In the genomic region with DNA sequence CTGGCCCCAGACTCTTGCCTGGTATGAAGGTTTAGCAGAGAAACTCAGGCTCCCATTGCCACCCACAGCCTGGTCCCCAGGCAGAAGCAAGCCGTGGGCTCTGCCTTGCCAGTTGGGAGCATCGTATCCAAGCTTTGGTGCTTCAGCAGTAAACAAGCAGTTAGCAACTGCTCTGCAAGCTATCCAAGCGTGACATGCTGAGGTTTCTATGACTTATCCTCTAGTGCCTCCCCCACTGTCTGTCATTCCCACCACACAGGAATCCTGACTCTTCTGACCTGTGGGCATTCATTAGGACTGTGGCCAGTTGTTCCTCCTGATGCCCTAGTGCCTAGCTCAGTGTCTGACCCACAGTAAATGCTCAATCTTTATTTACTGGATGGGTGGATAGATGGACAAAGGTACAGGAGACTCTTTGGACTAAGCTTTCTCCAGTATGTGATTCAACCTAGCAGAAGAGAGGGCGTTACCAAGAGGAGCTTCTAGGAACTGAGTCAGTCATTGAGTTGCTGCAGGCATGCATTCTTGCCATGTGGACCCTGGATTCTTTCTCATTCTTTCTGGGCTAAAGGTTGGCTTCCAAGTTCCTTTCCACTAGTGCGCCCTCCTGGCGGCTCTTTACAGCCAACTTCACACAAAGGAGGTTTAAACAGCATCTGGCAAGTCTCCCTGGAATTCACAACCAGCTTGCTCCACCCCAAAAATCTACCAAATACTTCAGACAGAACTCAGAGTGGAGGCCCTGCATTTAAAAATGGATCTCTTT, we compare ENCODE assay signal across 9 cellular contexts. TPM values are rescaled to one million over a fixed set of nuclear protein-coding genes. Genes with fewer than 3 reads are reported as not detected.
DNase-seq lines count a peak whose midpoint lies in the region; ATAC-seq, FAIRE-seq and TF ChIP-seq lines count a peak whose summit lies in the region.
"Had no signal": no experiment of that assay in that cellular context is flagged by ENCODE, and none has a peak within 500 bp of the region (broad histone marks: within the 10 kb centered on the region; RNA-seq: fewer than 3 reads in every experiment).

No MANE protein-coding gene starts in this region.

- H3F3A ChIP-seq in neural progenitor cell (ENCODE audit: low read depth): peaks cover 8% of the 10 kb centered on the region

- no peak for ATAC-seq in HG02938 (IDR thresholded peaks at IDR 0.05; ENCODE audit: unreplicated experiment)

- H2AFZ ChIP-seq in endothelial cell of umbilical vein (ENCODE audit: low read depth, low read length): no peak overlapping the region
- no peak overlapping the region for H2AFZ ChIP-seq in neural progenitor cell (replicated peaks)

- dilution Hi-C loops in endothelial cell of umbilical vein (cut with MboI; ENCODE audit: extremely low pct_ligation_motif_present, low sequenced_read_pairs): loop anchor here (25.0 kb wide), 1 partner anchor 144 kb away; no protein-coding TSS in a partner anchor

- H3K27me3 ChIP-seq in endothelial cell of umbilical vein (ENCODE audit: control insufficient read depth in 2 of 2, insufficient read depth in 2 of 2, low read length in 2 of 2) (peaks cover 2 to 10% of the 10 kb centered on the region in 2 experiments), neural progenitor cell (peaks cover 5% of the 10 kb centered on the region)

- H3K27me3 Mint-ChIP-seq in neural progenitor cell (ENCODE audit: insufficient read depth, low read depth): peaks cover 14% of the 10 kb centered on the region

- no peaks in the 10 kb centered on the region for H3K36me3 Mint-ChIP-seq in neural progenitor cell

- TF ChIP-seq POLR2A in endothelial cell of umbilical vein (IDR thresholded peaks at IDR 0.05; ENCODE audit: low read depth, low read length): no peak

- peak in 1 of 2 donors; percentile 10 for TF ChIP-seq CTCF in endothelial cell of umbilical vein (IDR thresholded peaks at IDR 0.05; ENCODE audit: extremely low read depth in 1 of 2, insufficient read depth in 1 of 2, low read depth in 1 of 2, low read length in 2 of 2)
- TF ChIP-seq CTCF in neural progenitor cell (IDR thresholded peaks at IDR 0.05): no peak

- no peaks in the 10 kb centered on the region for H4K20me1 ChIP-seq in endothelial cell of umbilical vein (replicated peaks; ENCODE audit: control insufficient read depth, extremely low read depth, insufficient read depth, low read length)
- no peaks in the 10 kb centered on the region for H4K20me1 ChIP-seq in neural progenitor cell (ENCODE audit: low read depth)

- peak; percentile 93 for FAIRE-seq in endothelial cell of umbilical vein (lab: Jason Lieb, UNC)

- no peak overlapping the region for H3K4me3 Mint-ChIP-seq in neural progenitor cell

- H3K9me3 ChIP-seq in endothelial cell of umbilical vein (replicated peaks; ENCODE audit: control insufficient read depth, insufficient read depth, low read length) (no peaks in the 10 kb centered on the region), neural progenitor cell (ENCODE audit: low read depth) (no peaks in the 10 kb centered on the region)

- peaks cover 55% of the 10 kb centered on the region for H3K4me1 Mint-ChIP-seq in neural progenitor cell

- peak; percentile 99 for DNase-seq in EH (ENCODE audit: low read depth)
- DNase-seq in NCI-H446 (lab: John Stamatoyannopoulos, UW): peak; percentile 47 to 89
- peak; percentile 82 for DNase-seq in endothelial cell of umbilical vein (ENCODE audit: low read depth, low spot score)
- peak; percentile 47 for DNase-seq in neural progenitor cell (ENCODE audit: low spot score)
- DNase-seq in CD1c-positive myeloid dendritic cell (ENCODE audit: extremely low spot score): no peak
- no peak for DNase-seq in NCI-H187 (lab: John Stamatoyannopoulos, UW)
- DNase-seq in KG1 (lab: John Stamatoyannopoulos, UW): no peak
- DNase-seq: activated naive CD4-positive, alpha-beta T cell treated with anti-CD3 and anti-CD28 coated beads, Interleukin-2, amount 50 U/mL, for 16 hours had no signal

- H3K9me1 ChIP-seq in endothelial cell of umbilical vein (replicated peaks; ENCODE audit: control insufficient read depth, extremely low read depth, insufficient read depth, low read length): no peaks in the 10 kb centered on the region

- no peak overlapping the region for H3K4me2 ChIP-seq in endothelial cell of umbilical vein (ENCODE audit: insufficient read depth, low read length)
- no peak overlapping the region for H3K4me2 ChIP-seq in neural progenitor cell

- H3K9ac ChIP-seq in endothelial cell of umbilical vein (replicated peaks; ENCODE audit: extremely low read depth, insufficient read depth, low read length) (no peak overlapping the region), neural progenitor cell (no peak overlapping the region)

- POLR2A ChIA-PET in endothelial cell of umbilical vein (lab: Charles Lee): interaction anchor here (1.4 kb wide), 1 partner anchor 103 kb away, joined by 4 read pairs; no protein-coding TSS in a partner anchor

- H3K4me3 ChIP-seq in endothelial cell of umbilical vein (replicated peaks in 1 of 3; ENCODE audit: insufficient read depth in 1 of 3, low read depth in 1 of 3, low read length in 3 of 3) (no peak overlapping the region), neural progenitor cell (no peak overlapping the region)

- H3K27ac Mint-ChIP-seq in neural progenitor cell: peak overlapping the region; percentile 67

- H3K27ac ChIP-seq in endothelial cell of umbilical vein (ENCODE audit: insufficient read depth, low read depth, low read length) (no peak overlapping the region), neural progenitor cell (no peak overlapping the region)

- H3K36me3 ChIP-seq in endothelial cell of umbilical vein (ENCODE audit: control insufficient read depth in 2 of 2, extremely low read depth in 1 of 2, insufficient read depth in 2 of 2, low read length in 2 of 2) (no peaks in the 10 kb centered on the region), neural progenitor cell (no peaks in the 10 kb centered on the region)

- intact Hi-C loops in endothelial cell of umbilical vein (cut with micrococcal nuclease): no loop called here

- CTCF ChIA-PET in endothelial cell of umbilical vein (lab: Charles Lee): interaction anchor here (0.8 to 5.2 kb wide), 16 partner anchors 10 to 145 kb away, joined by 3 to 108 read pairs (median 6); a partner anchor contains a TSS

- BruUV-seq in endothelial cell of umbilical vein (replicated peaks; lab: Mats Ljungman, UMichigan): no TSS peak

- H3K9me3 Mint-ChIP-seq in neural progenitor cell: peaks cover 8% of the 10 kb centered on the region

- H3K79me2 ChIP-seq in endothelial cell of umbilical vein (ENCODE audit: control insufficient read depth, insufficient read depth, low read length): no peaks in the 10 kb centered on the region
- no peaks in the 10 kb centered on the region for H3K79me2 ChIP-seq in neural progenitor cell (ENCODE audit: low read depth)

- H3K4me1 ChIP-seq in endothelial cell of umbilical vein (ENCODE audit: control insufficient read depth, extremely low read depth, insufficient read depth, low read length) (peaks cover 6% of the 10 kb centered on the region), neural progenitor cell (peaks cover 12% of the 10 kb centered on the region)

TF ChIP-seq in endothelial cell of umbilical vein, 7 proteins besides CTCF, POLR2A, EP300 and RAD21:
- TF ChIP-seq, protein P1, sequence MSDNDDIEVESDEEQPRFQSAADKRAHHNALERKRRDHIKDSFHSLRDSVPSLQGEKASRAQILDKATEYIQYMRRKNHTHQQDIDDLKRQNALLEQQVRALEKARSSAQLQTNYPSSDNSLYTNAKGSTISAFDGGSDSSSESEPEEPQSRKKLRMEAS (IDR thresholded peaks at IDR 0.05; ENCODE audit: insufficient read depth, insufficient read length): no peak
- TF ChIP-seq FOS (IDR thresholded peaks at IDR 0.05; ENCODE audit: borderline replicate concordance, insufficient read depth, low read length): peak; percentile 23
TF ChIP-seq in endothelial cell of umbilical vein: peak in this region for 1.

RNA-seq across cellular contexts. Expression of a gene that starts 40.6 kb away (rescaled TPM):
- total RNA-seq in endothelial cell of umbilical vein (50.4 and 52.3 TPM in 2 replicates), neural progenitor cell (ENCODE audit: low replicate concordance) (51.7 and 80.4 TPM in 2 replicates)
- polyA plus RNA-seq in endothelial cell of umbilical vein: 10.1 and 13.0 TPM in 2 replicates
- polyA plus RNA-seq in endothelial cell of umbilical vein (2011; cell fraction: cytosol; rRNA removed): 22.7 and 29.0 TPM in 2 replicates
- 14.5 and 19.0 TPM in 2 replicates for polyA plus RNA-seq in endothelial cell of umbilical vein (2011; cell fraction: nucleus; rRNA removed)
- polyA plus RNA-seq in endothelial cell of umbilical vein (2012): 41.1 and 55.6 TPM in 2 replicates
- polyA minus RNA-seq in endothelial cell of umbilical vein: 15.4 and 21.5 TPM in 2 replicates
- 26.0 TPM for polyA minus RNA-seq in endothelial cell of umbilical vein (2011; cell fraction: cytosol; rRNA and poly(A)+ RNA removed)
- 40.4 and 42.0 TPM in 2 replicates for polyA minus RNA-seq in endothelial cell of umbilical vein (2011; cell fraction: nucleus; rRNA and poly(A)+ RNA removed)

RNA-seq across cellular contexts. Expression of a gene that starts 45.2 kb away (rescaled TPM):
- total RNA-seq in endothelial cell of umbilical vein (59.7 and 66.5 TPM in 2 replicates), neural progenitor cell (ENCODE audit: low replicate concordance) (2.8 and 3.6 TPM in 2 replicates)
- polyA plus RNA-seq in endothelial cell of umbilical vein: 42.5 and 52.6 TPM in 2 replicates
- polyA plus RNA-seq in endothelial cell of umbilical vein (2011; cell fraction: cytosol; rRNA removed): 37.6 and 45.6 TPM in 2 replicates
- 27.8 and 38.0 TPM in 2 replicates for polyA plus RNA-seq in endothelial cell of umbilical vein (2011; cell fraction: nucleus; rRNA removed)
- 42.1 and 42.8 TPM in 2 replicates for polyA plus RNA-seq in endothelial cell of umbilical vein (2012)
- polyA minus RNA-seq in endothelial cell of umbilical vein: 59.4 and 60.7 TPM in 2 replicates
- polyA minus RNA-seq in endothelial cell of umbilical vein (2011; cell fraction: cytosol; rRNA and poly(A)+ RNA removed): not detected
- 19.1 and 46.6 TPM in 2 replicates for polyA minus RNA-seq in endothelial cell of umbilical vein (2011; cell fraction: nucleus; rRNA and poly(A)+ RNA removed)

Comparison
In these comparisons a context has a peak if more than half of its experiments do, and no peak if none do; other contexts are left out.
1. DNase-seq: peak in EH (single experiment), NCI-H446 (2 of 2), endothelial cell of umbilical vein (single experiment) and neural progenitor cell (single experiment); none in CD1c-positive myeloid dendritic cell (single experiment), NCI-H187 (0 of 2) and KG1 (single experiment).
2. RNA of a gene that starts 45.2 kb away (total RNA-seq): 59.7 to 66.5 TPM in endothelial cell of umbilical vein; 2.8 to 3.6 TPM in neural progenitor cell; every median in the first group is over 10 times any median in the second.